ENCODE assay signal across 28 cellular contexts in the genomic region with DNA sequence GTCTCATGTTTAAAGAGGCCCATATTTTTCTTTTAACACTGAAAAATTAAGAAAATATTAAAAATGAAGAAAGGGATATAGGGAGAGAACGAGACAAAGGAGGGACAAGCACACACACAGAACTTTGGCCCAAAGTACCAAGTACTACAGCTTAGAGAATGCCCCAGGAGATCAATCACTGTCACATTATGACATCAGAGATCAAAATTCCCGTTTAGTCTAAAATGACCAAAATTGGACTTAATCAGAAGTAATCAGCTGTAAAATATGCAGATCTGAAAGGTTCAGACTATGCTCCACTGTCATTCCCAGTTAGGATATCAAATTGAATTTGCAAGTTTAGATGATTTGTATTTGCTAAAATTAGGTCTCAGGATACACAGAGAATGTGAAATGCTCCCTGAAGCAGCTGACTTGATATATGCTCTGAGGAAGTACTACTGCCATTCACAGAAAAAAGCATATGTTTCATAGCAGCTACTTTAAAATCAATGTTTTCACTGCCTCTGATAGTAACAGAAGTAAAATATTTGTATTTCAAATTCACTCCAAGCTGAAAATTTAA.
"Had no signal": no experiment of that assay in that cellular context is flagged by ENCODE, and none has a peak within 500 bp of the region (broad histone marks: within the 10 kb centered on the region; RNA-seq: fewer than 3 reads in every experiment).

No MANE protein-coding gene starts in this region.

- H3K9me3 ChIP-seq: colonic mucosa, lower lobe of right lung, neutrophil, prostate gland, sigmoid colon, spleen, thoracic aorta, tibial nerve, upper lobe of left lung had no signal

- H3K4me3 Mint-ChIP-seq: dendritic cell treated with granulocyte-macrophage colony-stimulating factor and Interleukin-4, amounts not matched to agents 40 ng/mL and 50 ng/mL, for 4 days; endodermal cell; memory B cell; naive B cell; natural killer cell treated with Interleukin-12 subunit alpha and Interleukin-12 subunit beta and Interleukin-15 and Interleukin-18, amount 100 ng/mL, for 72 hours; neural crest cell; stimulated activated naive B cell treated with anti-CD40 and anti-IgM and Interleukin-4, amounts not matched to agents 10 μg/mL and 1 μg/mL and 100 μg/mL, for 72 hours; stimulated activated naive CD8-positive, alpha-beta T cell treated with anti-CD3 and anti-CD28 coated beads, Interleukin-15, Interleukin-2, amounts not matched to agents 100 ng/mL and 50 ng/mL, for 24 hours had no signal

- H3K27me3 ChIP-seq: colonic mucosa, neutrophil, sigmoid colon, spleen, tibial nerve, upper lobe of left lung had no signal

- H3K27ac ChIP-seq: colonic mucosa, epithelial cell of prostate, lower lobe of right lung, neutrophil, prostate gland, sigmoid colon, skin epidermis, thoracic aorta, tibial nerve, upper lobe of left lung had no signal

- H3K36me3 Mint-ChIP-seq: memory B cell; naive B cell; natural killer cell treated with Interleukin-12 subunit alpha and Interleukin-12 subunit beta and Interleukin-15 and Interleukin-18, amount 100 ng/mL, for 72 hours had no signal

- DNase-seq: colonic mucosa; effector CD8-positive, alpha-beta T cell; endodermal cell; foreskin melanocyte; head of caudate nucleus; left ventricle myocardium superior; lower lobe of right lung; naive B cell; right cardiac atrium; sigmoid colon; spleen; stimulated activated CD4-positive, alpha-beta T cell treated with anti-CD3 and anti-CD28 coated beads, Interleukin-2, amount 100 ng/mL, for 48 hours; stimulated activated naive B cell treated with anti-CD40 and anti-IgM and Interleukin-4, amounts not matched to agents 10 μg/mL and 1 μg/mL and 100 μg/mL, for 72 hours; upper lobe of left lung had no signal

- ATAC-seq: esophagus mucosa; left ventricle myocardium superior; lower lobe of right lung; natural killer cell treated with Interleukin-12 subunit alpha and Interleukin-12 subunit beta and Interleukin-15 and Interleukin-18, amount 100 ng/mL, for 72 hours; right cardiac atrium; stimulated activated naive B cell treated with anti-CD40 and anti-IgM and Interleukin-4, amounts not matched to agents 10 μg/mL and 1 μg/mL and 100 μg/mL, for 72 hours had no signal

- H3K4me1 ChIP-seq: colonic mucosa, lower lobe of right lung, prostate gland, spleen had no signal

- H3K4me1 Mint-ChIP-seq: memory B cell; neural crest cell; stimulated activated naive B cell treated with anti-CD40 and anti-IgM and Interleukin-4, amounts not matched to agents 10 μg/mL and 1 μg/mL and 100 μg/mL, for 72 hours had no signal

- FAIRE-seq: keratinocyte, urothelium cell line had no signal

- H3K36me3 ChIP-seq: colonic mucosa, lower lobe of right lung, neutrophil, prostate gland, sigmoid colon, spleen, thoracic aorta, tibial nerve, upper lobe of left lung had no signal

- H3K27ac Mint-ChIP-seq: dendritic cell treated with granulocyte-macrophage colony-stimulating factor and Interleukin-4, amounts not matched to agents 40 ng/mL and 50 ng/mL, for 4 days; endodermal cell; memory B cell; natural killer cell treated with Interleukin-12 subunit alpha and Interleukin-12 subunit beta and Interleukin-15 and Interleukin-18, amount 100 ng/mL, for 72 hours; stimulated activated naive B cell treated with anti-CD40 and anti-IgM and Interleukin-4, amounts not matched to agents 10 μg/mL and 1 μg/mL and 100 μg/mL, for 72 hours; stimulated activated naive CD8-positive, alpha-beta T cell treated with anti-CD3 and anti-CD28 coated beads, Interleukin-15, Interleukin-2, amounts not matched to agents 100 ng/mL and 50 ng/mL, for 24 hours had no signal

- H3K27me3 Mint-ChIP-seq: dendritic cell treated with granulocyte-macrophage colony-stimulating factor and Interleukin-4, amounts not matched to agents 40 ng/mL and 50 ng/mL, for 4 days; memory B cell; naive B cell; natural killer cell treated with Interleukin-12 subunit alpha and Interleukin-12 subunit beta and Interleukin-15 and Interleukin-18, amount 100 ng/mL, for 72 hours; stimulated activated naive B cell treated with anti-CD40 and anti-IgM and Interleukin-4, amounts not matched to agents 10 μg/mL and 1 μg/mL and 100 μg/mL, for 72 hours; stimulated activated naive CD8-positive, alpha-beta T cell treated with anti-CD3 and anti-CD28 coated beads, Interleukin-15, Interleukin-2, amounts not matched to agents 100 ng/mL and 50 ng/mL, for 24 hours had no signal

- H3K9me3 Mint-ChIP-seq: dendritic cell treated with granulocyte-macrophage colony-stimulating factor and Interleukin-4, amounts not matched to agents 40 ng/mL and 50 ng/mL, for 4 days; endodermal cell; memory B cell; naive B cell; natural killer cell treated with Interleukin-12 subunit alpha and Interleukin-12 subunit beta and Interleukin-15 and Interleukin-18, amount 100 ng/mL, for 72 hours; neural crest cell; stimulated activated naive B cell treated with anti-CD40 and anti-IgM and Interleukin-4, amounts not matched to agents 10 μg/mL and 1 μg/mL and 100 μg/mL, for 72 hours; stimulated activated naive CD8-positive, alpha-beta T cell treated with anti-CD3 and anti-CD28 coated beads, Interleukin-15, Interleukin-2, amounts not matched to agents 100 ng/mL and 50 ng/mL, for 24 hours had no signal

- H3K4me3 ChIP-seq: colonic mucosa, lower lobe of right lung, prostate gland, sigmoid colon, skin epidermis, spleen, thoracic aorta, tibial nerve, upper lobe of left lung had no signal
